In the genomic region with DNA sequence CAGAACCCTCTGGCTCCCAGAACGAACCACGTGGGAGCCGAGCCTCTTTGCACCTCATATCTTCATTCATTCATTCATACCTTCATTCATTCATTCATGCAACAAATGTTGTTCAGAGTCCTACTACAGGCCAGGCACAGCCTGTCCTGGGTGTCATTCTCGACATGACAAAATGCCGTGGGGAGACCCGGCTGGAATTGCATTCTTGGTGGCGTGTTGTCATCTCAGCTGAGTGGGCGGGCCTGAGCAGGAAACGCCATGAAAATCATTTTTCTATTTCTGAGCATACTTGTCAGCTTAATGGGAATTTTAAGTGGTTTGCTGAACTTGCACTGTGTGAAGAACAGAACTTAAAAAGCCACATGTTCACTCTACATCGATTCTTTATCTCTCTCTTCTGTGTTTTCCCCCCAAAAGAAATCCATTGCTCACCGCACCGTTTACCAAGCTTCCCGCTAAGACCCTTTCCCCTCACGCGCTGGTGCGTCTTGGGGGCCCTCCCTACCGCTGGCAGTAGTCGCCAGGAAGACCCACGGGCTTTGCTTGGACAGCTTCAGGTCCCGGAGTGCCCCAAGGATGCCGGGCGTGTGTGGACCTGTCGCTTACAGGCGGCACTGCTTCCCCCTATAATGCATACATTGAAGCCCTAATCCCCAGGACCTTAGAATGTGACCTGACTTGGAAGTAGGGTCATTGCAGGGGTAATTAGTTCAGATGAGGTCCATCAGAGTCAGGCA, we compare ENCODE assay signal across 18 cellular contexts. TPM values are rescaled to one million over a fixed set of nuclear protein-coding genes. Genes with fewer than 3 reads are reported as not detected.
A peak's percentile ranks its signal among the peaks of the same experiment; 100 is the strongest.
DNase-seq lines count a peak whose midpoint lies in the region; TF ChIP-seq lines count a peak whose summit lies in the region.
"Had no signal": no experiment of that assay in that cellular context is flagged by ENCODE, and none has a peak within 500 bp of the region (broad histone marks: within the 10 kb centered on the region; RNA-seq: fewer than 3 reads in every experiment).

No MANE protein-coding gene starts in this region.

- DNase-seq in stimulated activated CD4-positive, alpha-beta T cell treated with anti-CD3 and anti-CD28 coated beads, Interleukin-4, amount 100 ng/mL, for 24 hours, result peak; percentile 2
- DNase-seq in stimulated activated CD4-positive, alpha-beta T cell treated with anti-CD3 and anti-CD28 coated beads, Interleukin-15, amount 100 ng/mL, for 24 hours, result no peak
- peak; percentile 0 for DNase-seq in activated T-helper 2 cell treated with anti-CD3 and anti-CD28 coated beads, Interferon-gamma antibody, Interleukin-2, Interleukin-4, amounts not matched to agents 10 μg/mL and 5 μg/mL and 100 μg/mL, durations not matched to agents 14 hours and 24 hours and 36 hours (ENCODE audit: low spot score)
- DNase-seq in mesenteric fat pad (ENCODE audit: low spot score) (peak; percentile 87), foreskin melanocyte (no peak), nephron progenitor cell (no peak), EL (no peak)
- DNase-seq: activated CD8-positive, alpha-beta T cell treated with anti-CD3 and anti-CD28 coated beads, Interleukin-2, amount 10 ng/mL, durations not matched to agents 7 days and 5 days; AML-193; NCI-H1417; NCI-H2171 treated with DMSO at 0.1 percent for 48 hours; NCI-H748 treated with DMSO at 0.1 percent for 48 hours; SHP77 treated with DMSO at 0.1 percent for 48 hours had no signal

- H3K9me3 Mint-ChIP-seq in activated T-helper 2 cell treated with anti-CD3 and anti-CD28 coated beads, Interferon-gamma antibody, Interleukin-2, Interleukin-4, amounts not matched to agents 10 μg/mL and 5 μg/mL and 100 μg/mL, durations not matched to agents 14 hours and 24 hours and 36 hours, result no peaks in the 10 kb centered on the region
- no peaks in the 10 kb centered on the region for H3K9me3 Mint-ChIP-seq in nephron progenitor cell
- H3K9me3 Mint-ChIP-seq: activated T-helper 17 cell treated with anti-CD3 and anti-CD28 coated beads, Interleukin-2, amount 50 U/mL, for 72 hours; naive thymus-derived CD4-positive, alpha-beta T cell had no signal

- H3K4me3 Mint-ChIP-seq in activated T-helper 2 cell treated with anti-CD3 and anti-CD28 coated beads, Interferon-gamma antibody, Interleukin-2, Interleukin-4, amounts not matched to agents 10 μg/mL and 5 μg/mL and 100 μg/mL, durations not matched to agents 14 hours and 24 hours and 36 hours (ENCODE audit: low read depth), result no peak overlapping the region
- no peak overlapping the region for H3K4me3 Mint-ChIP-seq in nephron progenitor cell
- H3K4me3 Mint-ChIP-seq: activated CD8-positive, alpha-beta T cell treated with anti-CD3 and anti-CD28 coated beads, Interleukin-2, amount 10 ng/mL, durations not matched to agents 7 days and 5 days; activated T-helper 17 cell treated with anti-CD3 and anti-CD28 coated beads, Interleukin-2, amount 50 U/mL, for 72 hours; naive thymus-derived CD4-positive, alpha-beta T cell had no signal

- no peak for TF ChIP-seq CTCF in nephron progenitor cell (IDR thresholded peaks at IDR 0.05)

- H3K36me3 Mint-ChIP-seq in activated T-helper 2 cell treated with anti-CD3 and anti-CD28 coated beads, Interferon-gamma antibody, Interleukin-2, Interleukin-4, amounts not matched to agents 10 μg/mL and 5 μg/mL and 100 μg/mL, durations not matched to agents 14 hours and 24 hours and 36 hours (ENCODE audit: low read depth), result no peaks in the 10 kb centered on the region
- no peaks in the 10 kb centered on the region for H3K36me3 Mint-ChIP-seq in nephron progenitor cell (ENCODE audit: low read depth)
- H3K36me3 Mint-ChIP-seq: naive thymus-derived CD4-positive, alpha-beta T cell had no signal

- H3K4me1 Mint-ChIP-seq in activated T-helper 2 cell treated with anti-CD3 and anti-CD28 coated beads, Interferon-gamma antibody, Interleukin-2, Interleukin-4, amounts not matched to agents 10 μg/mL and 5 μg/mL and 100 μg/mL, durations not matched to agents 14 hours and 24 hours and 36 hours (ENCODE audit: low read depth), result no peaks in the 10 kb centered on the region
- H3K4me1 Mint-ChIP-seq in nephron progenitor cell, result peaks cover 9% of the 10 kb centered on the region
- H3K4me1 Mint-ChIP-seq: activated T-helper 17 cell treated with anti-CD3 and anti-CD28 coated beads, Interleukin-2, amount 50 U/mL, for 72 hours had no signal

- H3K27me3 Mint-ChIP-seq in activated T-helper 2 cell treated with anti-CD3 and anti-CD28 coated beads, Interferon-gamma antibody, Interleukin-2, Interleukin-4, amounts not matched to agents 10 μg/mL and 5 μg/mL and 100 μg/mL, durations not matched to agents 14 hours and 24 hours and 36 hours (ENCODE audit: low read depth), result no peaks in the 10 kb centered on the region
- peaks cover 67% of the 10 kb centered on the region for H3K27me3 Mint-ChIP-seq in nephron progenitor cell (ENCODE audit: low read depth, poor library complexity)
- H3K27me3 Mint-ChIP-seq: activated T-helper 17 cell treated with anti-CD3 and anti-CD28 coated beads, Interleukin-2, amount 50 U/mL, for 72 hours had no signal

- H3K27ac Mint-ChIP-seq in activated T-helper 2 cell treated with anti-CD3 and anti-CD28 coated beads, Interferon-gamma antibody, Interleukin-2, Interleukin-4, amounts not matched to agents 10 μg/mL and 5 μg/mL and 100 μg/mL, durations not matched to agents 14 hours and 24 hours and 36 hours, result no peak overlapping the region
- no peak overlapping the region for H3K27ac Mint-ChIP-seq in nephron progenitor cell
- H3K27ac Mint-ChIP-seq: activated CD8-positive, alpha-beta T cell treated with anti-CD3 and anti-CD28 coated beads, Interleukin-2, amount 10 ng/mL, durations not matched to agents 7 days and 5 days; activated T-helper 17 cell treated with anti-CD3 and anti-CD28 coated beads, Interleukin-2, amount 50 U/mL, for 72 hours; naive thymus-derived CD4-positive, alpha-beta T cell had no signal

- intact Hi-C loops in activated T-helper 2 cell treated with anti-CD3 and anti-CD28 coated beads, Interferon-gamma antibody, Interleukin-2, Interleukin-4, amounts not matched to agents 10 μg/mL and 5 μg/mL and 100 μg/mL, durations not matched to agents 14 hours and 24 hours and 36 hours (cut with micrococcal nuclease), result loop anchor here (10.0 kb wide), 1 partner anchor 308 kb away; no protein-coding TSS in a partner anchor

RNA-seq across cellular contexts. Expression of a gene that starts 41.6 kb away (rescaled TPM):
- not detected in 2 replicates for total RNA-seq in activated T-helper 2 cell treated with anti-CD3 and anti-CD28 coated beads, Interferon-gamma antibody, Interleukin-2, Interleukin-4, amounts not matched to agents 10 μg/mL and 5 μg/mL and 100 μg/mL, durations not matched to agents 14 hours and 24 hours and 36 hours
- not detected for total RNA-seq in mesenteric fat pad
- total RNA-seq: activated CD8-positive, alpha-beta T cell treated with anti-CD3 and anti-CD28 coated beads, Interleukin-2, amount 10 ng/mL, durations not matched to agents 7 days and 5 days; activated T-helper 17 cell treated with anti-CD3 and anti-CD28 coated beads, Interleukin-2, amount 50 U/mL, for 72 hours; body of pancreas; naive thymus-derived CD4-positive, alpha-beta T cell; smooth muscle cell; T-helper 1 cell treated with Interleukin-12 subunit alpha and Interleukin-12 subunit beta and Interleukin-4 antibody, amounts not matched to agents 30 ng/mL and 1 ng/mL, for 36 hours had no signal

Comparison
In these comparisons a context has a peak if more than half of its experiments do, and no peak if none do; other contexts are left out.
1. DNase-seq: peak in stimulated activated CD4-positive, alpha-beta T cell treated with anti-CD3 and anti-CD28 coated beads, Interleukin-4, amount 100 ng/mL, for 24 hours (single experiment), activated T-helper 2 cell treated with anti-CD3 and anti-CD28 coated beads, Interferon-gamma antibody, Interleukin-2, Interleukin-4, amounts not matched to agents 10 μg/mL and 5 μg/mL and 100 μg/mL, durations not matched to agents 14 hours and 24 hours and 36 hours (single experiment) and mesenteric fat pad (single experiment); none in stimulated activated CD4-positive, alpha-beta T cell treated with anti-CD3 and anti-CD28 coated beads, Interleukin-15, amount 100 ng/mL, for 24 hours (single experiment), foreskin melanocyte (single experiment), nephron progenitor cell (single experiment) and EL (single experiment).